ENCODE assay signal across 6 cellular contexts in the genomic region with DNA sequence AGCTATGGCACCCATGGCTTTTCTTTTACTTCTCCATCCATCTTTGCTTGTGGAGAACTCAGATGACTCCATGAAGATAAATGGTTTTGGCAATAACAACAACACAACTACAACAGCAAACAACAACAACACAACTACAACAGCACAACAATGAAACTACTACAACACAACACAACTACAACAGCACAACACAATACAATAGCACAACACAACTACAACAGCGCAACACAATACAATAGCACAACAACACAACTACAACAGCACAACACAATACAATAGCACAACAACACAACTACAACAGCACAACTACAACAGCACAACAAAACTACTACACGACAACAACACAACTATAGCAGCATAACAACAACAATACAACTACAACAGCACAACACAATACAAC.
A peak's percentile ranks its signal among the peaks of the same experiment; 100 is the strongest.
DNase-seq lines count a peak whose midpoint lies in the region; ATAC-seq, FAIRE-seq and TF ChIP-seq lines count a peak whose summit lies in the region.
"Not testable (repeated sequence)": the region's sequence is repeated elsewhere in the genome, so short reads cannot be mapped to it uniquely, and the experiment has no call there.

No MANE protein-coding gene starts in this region.

- CTCF ChIA-PET in IMR-90 (lab: Yijun Ruan, JAX); HepG2 (lab: Yijun Ruan, JAX; ENCODE audit: low intra/inter-chr PET ratio, low total read pairs): not testable (repeated sequence)

- not testable (repeated sequence) for ATAC-seq in IMR-90 (ENCODE audit: low read depth); HepG2

- H3K36me3 ChIP-seq in IMR-90 (ENCODE audit: control insufficient read depth, insufficient read depth, low read length); astrocyte (ENCODE audit: insufficient read depth, low read length); bronchial epithelial cell (ENCODE audit: control insufficient read depth, insufficient read depth, low read length); HepG2 (replicated peaks in 1 of 2; ENCODE audit: control insufficient read depth in 1 of 2, insufficient read depth in 2 of 2, low read length in 2 of 2): not testable (repeated sequence)

- not testable (repeated sequence) for H3K4ac ChIP-seq in IMR-90 (ENCODE audit: low read depth, low read length)

- not testable (repeated sequence) for H3K4me1 ChIP-seq in IMR-90 (ENCODE audit: control insufficient read depth, insufficient read depth, low read length); astrocyte (ENCODE audit: insufficient read depth, low read length); HepG2 (ENCODE audit: insufficient read depth, low read length)

- TF ChIP-seq RAD21 in IMR-90 (IDR thresholded peaks at IDR 0.05; ENCODE audit: low read length); HepG2 (CRISPR knock-in tag; IDR thresholded peaks at IDR 0.05): not testable (repeated sequence)

- H3K9ac ChIP-seq in IMR-90 (ENCODE audit: low read depth, low read length); astrocyte (ENCODE audit: low read length); HepG2 (ENCODE audit: insufficient read depth, low read depth, low read length): not testable (repeated sequence)

- not testable (repeated sequence) for H3K36me3 Mint-ChIP-seq in astrocyte (ENCODE audit: low read depth, unreplicated experiment)

- peaks cover 19% of the 10 kb centered on the region for H3K27me3 Mint-ChIP-seq in astrocyte (ENCODE audit: low read depth, unreplicated experiment)

- not testable (repeated sequence) for H3K14ac ChIP-seq in IMR-90 (replicated peaks; ENCODE audit: low read depth, low read length)

- not testable (repeated sequence) for H3K27ac ChIP-seq in IMR-90 (ENCODE audit: insufficient read depth, low read length); astrocyte (ENCODE audit: low read depth, low read length); HepG2 (ENCODE audit: extremely low read length, insufficient read depth, low read length)

- H3K27ac Mint-ChIP-seq in astrocyte (ENCODE audit: unreplicated experiment) = not testable (repeated sequence)

- not testable (repeated sequence) for H3K27me3 ChIP-seq in IMR-90 (ENCODE audit: control insufficient read depth, insufficient read depth, low read length); astrocyte (ENCODE audit: insufficient read depth, low read length); bronchial epithelial cell (ENCODE audit: control insufficient read depth, insufficient read depth, low read length); HepG2 (ENCODE audit: control insufficient read depth in 1 of 2, insufficient read depth in 2 of 2, low read length in 2 of 2)

- not testable (repeated sequence) for H3K4me3 ChIP-seq in IMR-90 (ENCODE audit: insufficient read depth, low read depth, low read length); astrocyte (ENCODE audit: insufficient read depth, low read depth, low read length); bronchial epithelial cell (ENCODE audit: low read depth, low read length); HepG2 (replicated peaks in 1 of 3; ENCODE audit: insufficient read depth in 1 of 3, low read depth in 2 of 3, low read length in 3 of 3)

- not testable (repeated sequence) for BruUV-seq in IMR-90 (replicated peaks; lab: Mats Ljungman, UMichigan); HepG2 (replicated peaks; lab: Mats Ljungman, UMichigan)

- dilution Hi-C loops in IMR-90 (cut with HindIII; ENCODE audit: low sequenced_read_pairs, unreplicated experiment) = not testable (repeated sequence)

- H2AK9ac ChIP-seq in IMR-90 (replicated peaks; ENCODE audit: low read depth, low read length, poor library complexity) = not testable (repeated sequence)

- H4K91ac ChIP-seq in IMR-90 (ENCODE audit: insufficient read depth, low read depth, low read length) = peak overlapping the region; percentile 4; the same call in 1 of the 2 replicates

- not testable (repeated sequence) for H3K4me1 Mint-ChIP-seq in astrocyte (ENCODE audit: low read depth, unreplicated experiment)

- H3K79me1 ChIP-seq in IMR-90 (ENCODE audit: low read depth in 1 of 2, low read length in 2 of 2) = not testable (repeated sequence)

- H4K20me1 ChIP-seq in IMR-90 (ENCODE audit: insufficient read depth, low read length); astrocyte (ENCODE audit: insufficient read depth, low read length); HepG2 (ENCODE audit: insufficient read depth, low read length): not testable (repeated sequence)

- H3K23ac ChIP-seq in IMR-90 (ENCODE audit: low read depth, low read length) = not testable (repeated sequence)

- not testable (repeated sequence) for H3K79me2 ChIP-seq in astrocyte (ENCODE audit: insufficient read depth, low read length); HepG2 (ENCODE audit: insufficient read depth, low read length)

- not testable (repeated sequence) for H3K56ac ChIP-seq in IMR-90 (ENCODE audit: extremely low read depth, insufficient read depth, low read length)

- not testable (repeated sequence) for TF ChIP-seq CTCF in IMR-90 (conservative IDR thresholded peaks at IDR 0.05; ENCODE audit: low read depth, low read length); astrocyte (IDR thresholded peaks at IDR 0.05; ENCODE audit: insufficient read depth, low read depth, low read length); bronchial epithelial cell (IDR thresholded peaks at IDR 0.05; ENCODE audit: insufficient read depth, low read length, severe bottlenecking); HepG2 (CRISPR knock-in tag; IDR thresholded peaks at IDR 0.05)

- in situ Hi-C loops in IMR-90 (cut with MboI; ENCODE audit: low sequenced_read_pairs) (loop anchor here (25.0 kb wide), 1 partner anchor 1165 kb away; no protein-coding TSS in a partner anchor), HepG2 (cut with HindIII; ENCODE audit: extremely low pct_ligation_motif_present, low pct_unique_long_range_greater_than_20kb) (loop anchor here (10.0 kb wide), 1 partner anchor 593 kb away; no protein-coding TSS in a partner anchor)

- peak overlapping the region; percentile 76; the same call in 1 of the 3 replicates for H2BK15ac ChIP-seq in IMR-90 (ENCODE audit: low read depth, low read length)

- not testable (repeated sequence) for TF ChIP-seq EP300 in HepG2 (IDR thresholded peaks at IDR 0.05; ENCODE audit: low read depth in 2 of 2, low read length in 2 of 2); HepG2 (CRISPR knock-in tag; IDR thresholded peaks at IDR 0.05; ENCODE audit: borderline replicate concordance)

- POLR2A ChIA-PET in IMR-90 (lab: Charles Lee; ENCODE audit: unreplicated experiment); HepG2 (lab: Yijun Ruan, JAX): not testable (repeated sequence)

- peak overlapping the region; percentile 74; the same call in 1 of the 2 replicates for H2AK5ac ChIP-seq in IMR-90 (ENCODE audit: low read depth, low read length)

- peak overlapping the region; percentile 44 for H2BK120ac ChIP-seq in IMR-90 (ENCODE audit: low read depth, low read length)

- not testable (repeated sequence) for H3K9me3 ChIP-seq in IMR-90 (ENCODE audit: control insufficient read depth, insufficient read depth, low read length); astrocyte (ENCODE audit: insufficient read depth, low read depth, low read length); HepG2 (ENCODE audit: low read length)

- peak overlapping the region; percentile 43 for H2BK20ac ChIP-seq in IMR-90 (ENCODE audit: low read depth, low read length)

- H2BK5ac ChIP-seq in IMR-90 (ENCODE audit: low read depth, low read length, poor library complexity, severe bottlenecking) = not testable (repeated sequence)

- not testable (repeated sequence) for H3K9me1 ChIP-seq in IMR-90 (ENCODE audit: insufficient read depth, low read length)

- WGBS in IMR-90 (ENCODE audit: extremely low coverage in 2 of 2, insufficient read length in 1 of 2), 2 experiments = 83% methylated on average over 2 of the region's 2 CpGs; no CpG with 5 or more reads in 1 of the 2 experiments
- WGBS in HepG2 (ENCODE audit: low lambda C conversion rate) = 49% methylated on average over 2 of the region's 2 CpGs

- not testable (repeated sequence) for H3K9me3 Mint-ChIP-seq in astrocyte (ENCODE audit: unreplicated experiment)

- not testable (repeated sequence) for H3K4me3 Mint-ChIP-seq in astrocyte (ENCODE audit: unreplicated experiment)

- not testable (repeated sequence) for H4K8ac ChIP-seq in IMR-90 (ENCODE audit: low read depth in 2 of 2, low read length in 2 of 2)

- H4K5ac ChIP-seq in IMR-90 (ENCODE audit: low read depth, low read length) = not testable (repeated sequence)

- DNase-seq in GM12892 (ENCODE audit: insufficient read length); H54 (ENCODE audit: insufficient read length, low spot score); IMR-90; astrocyte (ENCODE audit: low read depth); bronchial epithelial cell (ENCODE audit: low read depth); HepG2 (ENCODE audit: low spot score): not testable (repeated sequence)

- not testable (repeated sequence) for H3K4me2 ChIP-seq in IMR-90 (ENCODE audit: low read depth, low read length); astrocyte (ENCODE audit: low read length); HepG2 (ENCODE audit: low read depth, low read length)

- not testable (repeated sequence) for H3K18ac ChIP-seq in IMR-90 (ENCODE audit: low read depth, low read length)

- intact Hi-C loops in IMR-90 (cut with micrococcal nuclease); HepG2 (cut with micrococcal nuclease; ENCODE audit: unreplicated experiment): not testable (repeated sequence)

- not testable (repeated sequence) for H2AFZ ChIP-seq in IMR-90 (replicated peaks; ENCODE audit: low read length, poor library complexity); astrocyte (ENCODE audit: low read depth, low read length); HepG2 (ENCODE audit: low read length)

- not testable (repeated sequence) for TF ChIP-seq POLR2A in GM12892 (IDR thresholded peaks at IDR 0.05; ENCODE audit: low read depth, low read length); H54 (IDR thresholded peaks at IDR 0.05; ENCODE audit: low read depth, low read length); IMR-90 (IDR thresholded peaks at IDR 0.05; ENCODE audit: low read depth, low read length); HepG2 (IDR thresholded peaks at IDR 0.05; ENCODE audit: insufficient read depth in 1 of 2, low read depth in 2 of 2, low read length in 2 of 2)

- FAIRE-seq in GM12892 (lab: Jason Lieb, UNC) (peak; percentile 33), H54 (lab: Jason Lieb, UNC) (peak; percentile 58), astrocyte (lab: Jason Lieb, UNC) (peak; percentile 99), bronchial epithelial cell (lab: Jason Lieb, UNC) (peak; percentile 99)
- FAIRE-seq in HepG2 (lab: Jason Lieb, UNC) = not testable (repeated sequence)
